Comparison of ENCODE assay signal across 8 cellular contexts in genomic region chr12:56127485-56127887, GRCh38. TPM values are rescaled to one million over a fixed set of nuclear protein-coding genes. Genes with fewer than 3 reads are reported as not detected.
DNase-seq lines count a peak whose midpoint lies in the region; ATAC-seq, FAIRE-seq and TF ChIP-seq lines count a peak whose summit lies in the region.

No MANE protein-coding gene starts in this region.

- POLR2A ChIA-PET in HEK293 (lab: Yijun Ruan, JAX) (interaction anchor here (0.6 to 3.8 kb wide), 28 partner anchors 9 to 501 kb away, joined by 3 to 99 read pairs (median 6); partner anchors contain the start of genes CNPY2, COQ10A, MYL6 and MYL6B), activated B cell treated with CpG ODN at 0.5 μM for 24 hours (lab: Charles Lee) (interaction anchor here (0.5 to 6.3 kb wide), 31 partner anchors 10 to 1837 kb away, joined by 3 to 104 read pairs (median 4); partner anchors contain the start of genes ANKRD52, CNPY2, CS and IL23A)

- TF ChIP-seq CTCF in HEK293 (tag by site-specific recombination; IDR thresholded peaks at IDR 0.05) (no peak), activated B cell treated with CpG ODN at 0.5 μM for 24 hours (IDR thresholded peaks at IDR 0.05) (no peak), glutamatergic neuron (IDR thresholded peaks at IDR 0.05; ENCODE audit: partially characterized antibody, unreplicated experiment) (no peak)

- H3K27ac ChIP-seq in HEK293 (ENCODE audit: extremely low read depth, low read depth, low read length) (peak overlapping the region; percentile 1; the same call in 1 of the 2 replicates), small intestine (ENCODE audit: low read depth in 1 of 2, low read length in 1 of 2) (peak overlapping the region; percentile 62 to 83)

- H3K36me3 Mint-ChIP-seq in activated B cell treated with CpG ODN at 0.5 μM for 24 hours (ENCODE audit: low read depth), result peaks cover 46% of the 10 kb centered on the region
- no peaks in the 10 kb centered on the region for H3K36me3 Mint-ChIP-seq in glutamatergic neuron (ENCODE audit: unreplicated experiment)

- H3K36me3 ChIP-seq in HEK293 (ENCODE audit: control insufficient read depth in 2 of 2, insufficient read depth in 1 of 2, low read length in 2 of 2) (peaks cover 9 to 35% of the 10 kb centered on the region in 2 experiments; a peak in 2 of 3 replicates), small intestine (ENCODE audit: control insufficient read depth in 2 of 2, insufficient read depth in 2 of 2, low read length in 2 of 2) (peaks cover 2% of the 10 kb centered on the region in 2 donors)

- H3K27me3 Mint-ChIP-seq in activated B cell treated with CpG ODN at 0.5 μM for 24 hours, result no peaks in the 10 kb centered on the region
- H3K27me3 Mint-ChIP-seq in glutamatergic neuron (ENCODE audit: unreplicated experiment), result peaks cover 14% of the 10 kb centered on the region

- CTCF ChIA-PET in HEK293 (lab: Yijun Ruan, JAX), result interaction anchor here (0.7 to 6.8 kb wide), 11 partner anchors 9 to 131 kb away, joined by 3 to 65 read pairs (median 4); partner anchors contain the start of genes MYL6, RPL41, SMARCC2 and ZC3H10
- CTCF ChIA-PET in activated B cell treated with CpG ODN at 0.5 μM for 24 hours (lab: Charles Lee), result interaction anchor here (1.1 to 6.0 kb wide), 6 partner anchors 9 to 336 kb away, joined by 3 to 59 read pairs (median 6); partner anchors contain the start of genes RNF41, SMARCC2 and ZC3H10

- DNase-seq in activated B cell treated with CpG ODN at 0.5 μM for 24 hours, result no peak
- no peak for DNase-seq in glutamatergic neuron
- no peak for DNase-seq in small intestine
- no peak for DNase-seq in putamen (ENCODE audit: low spot score)
- no peak for DNase-seq in RPMI8226
- no peak for DNase-seq in NCI-H2171 treated with DMSO at 0.1 percent for 48 hours (lab: John Stamatoyannopoulos, UW)

- intact Hi-C loops in activated B cell treated with CpG ODN at 0.5 μM for 24 hours (cut with micrococcal nuclease), result loop anchor here (10.0 kb wide), 1 partner anchor 467 kb away; no protein-coding TSS in a partner anchor

- H3K4me3 ChIP-seq in HEK293 (ENCODE audit: low read depth, low read length) (peak overlapping the region; percentile 21), small intestine (ENCODE audit: low read depth in 1 of 2, low read length in 2 of 2) (peak overlapping the region in 1 of 2 donors; percentile 14)

- no peak for FAIRE-seq in small intestine (lab: Jason Lieb, UNC)

- peak overlapping the region; percentile 98 for H3K27ac Mint-ChIP-seq in activated B cell treated with CpG ODN at 0.5 μM for 24 hours
- H3K27ac Mint-ChIP-seq in glutamatergic neuron (ENCODE audit: unreplicated experiment), result peak overlapping the region; percentile 95

- H3K4me1 Mint-ChIP-seq in activated B cell treated with CpG ODN at 0.5 μM for 24 hours (peaks cover 67% of the 10 kb centered on the region), glutamatergic neuron (ENCODE audit: low read depth, unreplicated experiment) (peaks cover 15% of the 10 kb centered on the region)

- H3K9me3 ChIP-seq in HEK293 (ENCODE audit: control insufficient read depth, insufficient read depth, low read depth, low read length), result no peaks in the 10 kb centered on the region
- H3K9me3 ChIP-seq in small intestine (ENCODE audit: control insufficient read depth, low read depth), result no peaks in the 10 kb centered on the region

- H3K9me3 Mint-ChIP-seq in activated B cell treated with CpG ODN at 0.5 μM for 24 hours, result no peaks in the 10 kb centered on the region
- peaks cover 12% of the 10 kb centered on the region for H3K9me3 Mint-ChIP-seq in glutamatergic neuron (ENCODE audit: unreplicated experiment)

- H3K4me1 ChIP-seq in HEK293 (ENCODE audit: control insufficient read depth, insufficient read depth, low read length) (peaks cover 9% of the 10 kb centered on the region), small intestine (ENCODE audit: control insufficient read depth in 2 of 2, insufficient read depth in 1 of 2, low read depth in 1 of 2, low read length in 1 of 2) (no peaks in the 10 kb centered on the region)

- ATAC-seq in activated B cell treated with CpG ODN at 0.5 μM for 24 hours (ENCODE audit: low read depth) (no peak), HG03571 (IDR thresholded peaks at IDR 0.05; ENCODE audit: unreplicated experiment) (no peak)

- peak overlapping the region; percentile 97 for H3K4me3 Mint-ChIP-seq in activated B cell treated with CpG ODN at 0.5 μM for 24 hours
- peak overlapping the region; percentile 99 for H3K4me3 Mint-ChIP-seq in glutamatergic neuron (ENCODE audit: unreplicated experiment)

- no peaks in the 10 kb centered on the region for H3K27me3 ChIP-seq in small intestine (ENCODE audit: control insufficient read depth in 2 of 2, insufficient read depth in 2 of 2, low read length in 2 of 2)

- 0 to 3% (median 1%) methylated on average over 8 of the region's 8 CpGs for WGBS in small intestine, 3 donors

TF ChIP-seq in HEK293, 187 proteins besides CTCF, POLR2A, EP300 and RAD21 (continues in another document):
- TF ChIP-seq ZNF155 (tag by site-specific recombination; IDR thresholded peaks at IDR 0.05), result no peak
- 0 out of 2 replicates have a peak, but pooled peaks have one; percentile 44 for TF ChIP-seq KLF17 (tag by site-specific recombination; IDR thresholded peaks at IDR 0.05)
- peak; percentile 17; the same call in 1 of the 2 replicates for TF ChIP-seq ZNF513 (tag by site-specific recombination; IDR thresholded peaks at IDR 0.05)
- no peak for TF ChIP-seq SCRT2 (tag by site-specific recombination; IDR thresholded peaks at IDR 0.05)
- TF ChIP-seq KLF16 (tag by site-specific recombination; IDR thresholded peaks at IDR 0.05), result peak; percentile 45; the same call in 1 of the 2 replicates
- no peak for TF ChIP-seq ZBTB21 (tag by site-specific recombination; IDR thresholded peaks at IDR 0.05)
- TF ChIP-seq ZBTB48 (tag by site-specific recombination; IDR thresholded peaks at IDR 0.05), result peak; percentile 84
- TF ChIP-seq MZF1 (tag by site-specific recombination; IDR thresholded peaks at IDR 0.05; ENCODE audit: borderline replicate concordance), result peak; percentile 58; the same call in 1 of the 2 replicates
- TF ChIP-seq ZNF76 (tag by site-specific recombination; IDR thresholded peaks at IDR 0.05; ENCODE audit: borderline replicate concordance, low read depth), result 0 out of 2 replicates have a peak, but pooled peaks have one; percentile 26
- TF ChIP-seq ZBTB10 (tag by site-specific recombination; IDR thresholded peaks at IDR 0.05), result no peak

RNA-seq across cellular contexts. Expression of gene ESYT1, which starts 0.6 kb away (rescaled TPM):
- total RNA-seq in activated B cell treated with CpG ODN at 0.5 μM for 24 hours (120 and 137 TPM in 2 replicates), glutamatergic neuron (ENCODE audit: unreplicated experiment) (144 TPM)
- 10 to 100 TPM in 1 of 3 donors, 1 to 10 TPM in 2; 2.7 to 51.8 (median 7.8) TPM for polyA plus RNA-seq in small intestine

RNA-seq across cellular contexts. Expression of gene ZC3H10, which starts 9.4 kb away (rescaled TPM):
- 15.4 and 17.1 TPM in 2 replicates for total RNA-seq in activated B cell treated with CpG ODN at 0.5 μM for 24 hours
- 11.1 TPM for total RNA-seq in glutamatergic neuron (ENCODE audit: unreplicated experiment)
- 1 to 10 TPM; 1.1 to 2.8 (median 1.3) TPM for polyA plus RNA-seq in small intestine

RNA-seq across cellular contexts. Expression of gene RPL41, which starts 11.1 kb away (rescaled TPM):
- total RNA-seq in activated B cell treated with CpG ODN at 0.5 μM for 24 hours, result 5,829 and 6,631 TPM in 2 replicates
- total RNA-seq in glutamatergic neuron (ENCODE audit: unreplicated experiment), result 1,433 TPM
- polyA plus RNA-seq in small intestine, result 1,000 to 10,000 TPM; 3,267 to 7,277 (median 6,102) TPM

RNA-seq across cellular contexts. Expression of gene PA2G4, which starts 23.1 kb away (rescaled TPM):
- total RNA-seq in activated B cell treated with CpG ODN at 0.5 μM for 24 hours, result 137 and 155 TPM in 2 replicates
- 86.5 TPM for total RNA-seq in glutamatergic neuron (ENCODE audit: unreplicated experiment)
- polyA plus RNA-seq in small intestine, result 100 to 1,000 TPM in 1 of 3 donors, 10 to 100 TPM in 2; 63.7 to 156 (median 68.6) TPM

RNA-seq across cellular contexts. Expression of gene MYL6B, which starts 24.9 kb away (rescaled TPM):
- total RNA-seq in activated B cell treated with CpG ODN at 0.5 μM for 24 hours (25.2 and 36.2 TPM in 2 replicates), glutamatergic neuron (ENCODE audit: unreplicated experiment) (232 TPM)
- 10 to 100 TPM; 24.8 to 31.2 (median 28.6) TPM for polyA plus RNA-seq in small intestine
